In the genomic region with DNA sequence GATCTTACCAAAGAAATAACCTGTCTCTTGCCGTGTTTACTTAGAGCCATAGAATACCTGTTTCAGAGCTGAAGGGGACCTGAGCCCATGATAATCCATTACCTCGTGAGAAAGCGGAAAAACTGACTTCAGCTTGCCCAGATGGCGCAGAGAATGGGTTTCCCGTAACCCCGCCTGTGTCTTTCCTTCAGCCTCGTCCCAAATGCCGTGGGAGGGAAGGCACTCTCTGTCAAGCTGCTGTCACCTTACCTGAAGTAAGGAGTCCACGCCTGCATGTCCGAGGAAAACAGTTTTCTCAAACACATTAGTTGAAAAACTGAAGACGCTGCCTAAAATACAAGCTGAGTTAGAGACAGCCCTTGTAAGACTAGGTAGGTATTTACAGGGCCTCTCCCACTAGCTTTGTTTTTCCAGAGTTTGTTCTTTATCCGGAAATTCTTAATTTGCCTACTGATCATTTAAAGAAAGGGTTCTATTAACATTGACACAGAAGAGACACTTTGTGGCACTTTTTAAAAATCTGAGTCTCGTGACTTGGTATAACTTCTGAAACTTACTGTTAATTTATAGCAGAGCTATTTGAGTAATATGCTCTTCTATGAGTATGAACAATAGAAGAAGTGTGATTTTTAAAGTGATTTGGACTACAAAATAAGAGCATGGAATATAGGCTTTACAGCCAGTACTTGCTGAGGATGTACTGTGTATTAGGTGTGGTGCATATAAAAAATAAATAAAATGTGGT, we compare ENCODE assay signal across 2 cellular contexts.
A peak's percentile ranks its signal among the peaks of the same experiment; 100 is the strongest.
TF ChIP-seq lines count a peak whose summit lies in the region.

No MANE protein-coding gene starts in this region.

TF ChIP-seq in GM23338, 12 proteins besides CTCF, POLR2A, EP300 and RAD21:
- TF ChIP-seq, protein P1, sequence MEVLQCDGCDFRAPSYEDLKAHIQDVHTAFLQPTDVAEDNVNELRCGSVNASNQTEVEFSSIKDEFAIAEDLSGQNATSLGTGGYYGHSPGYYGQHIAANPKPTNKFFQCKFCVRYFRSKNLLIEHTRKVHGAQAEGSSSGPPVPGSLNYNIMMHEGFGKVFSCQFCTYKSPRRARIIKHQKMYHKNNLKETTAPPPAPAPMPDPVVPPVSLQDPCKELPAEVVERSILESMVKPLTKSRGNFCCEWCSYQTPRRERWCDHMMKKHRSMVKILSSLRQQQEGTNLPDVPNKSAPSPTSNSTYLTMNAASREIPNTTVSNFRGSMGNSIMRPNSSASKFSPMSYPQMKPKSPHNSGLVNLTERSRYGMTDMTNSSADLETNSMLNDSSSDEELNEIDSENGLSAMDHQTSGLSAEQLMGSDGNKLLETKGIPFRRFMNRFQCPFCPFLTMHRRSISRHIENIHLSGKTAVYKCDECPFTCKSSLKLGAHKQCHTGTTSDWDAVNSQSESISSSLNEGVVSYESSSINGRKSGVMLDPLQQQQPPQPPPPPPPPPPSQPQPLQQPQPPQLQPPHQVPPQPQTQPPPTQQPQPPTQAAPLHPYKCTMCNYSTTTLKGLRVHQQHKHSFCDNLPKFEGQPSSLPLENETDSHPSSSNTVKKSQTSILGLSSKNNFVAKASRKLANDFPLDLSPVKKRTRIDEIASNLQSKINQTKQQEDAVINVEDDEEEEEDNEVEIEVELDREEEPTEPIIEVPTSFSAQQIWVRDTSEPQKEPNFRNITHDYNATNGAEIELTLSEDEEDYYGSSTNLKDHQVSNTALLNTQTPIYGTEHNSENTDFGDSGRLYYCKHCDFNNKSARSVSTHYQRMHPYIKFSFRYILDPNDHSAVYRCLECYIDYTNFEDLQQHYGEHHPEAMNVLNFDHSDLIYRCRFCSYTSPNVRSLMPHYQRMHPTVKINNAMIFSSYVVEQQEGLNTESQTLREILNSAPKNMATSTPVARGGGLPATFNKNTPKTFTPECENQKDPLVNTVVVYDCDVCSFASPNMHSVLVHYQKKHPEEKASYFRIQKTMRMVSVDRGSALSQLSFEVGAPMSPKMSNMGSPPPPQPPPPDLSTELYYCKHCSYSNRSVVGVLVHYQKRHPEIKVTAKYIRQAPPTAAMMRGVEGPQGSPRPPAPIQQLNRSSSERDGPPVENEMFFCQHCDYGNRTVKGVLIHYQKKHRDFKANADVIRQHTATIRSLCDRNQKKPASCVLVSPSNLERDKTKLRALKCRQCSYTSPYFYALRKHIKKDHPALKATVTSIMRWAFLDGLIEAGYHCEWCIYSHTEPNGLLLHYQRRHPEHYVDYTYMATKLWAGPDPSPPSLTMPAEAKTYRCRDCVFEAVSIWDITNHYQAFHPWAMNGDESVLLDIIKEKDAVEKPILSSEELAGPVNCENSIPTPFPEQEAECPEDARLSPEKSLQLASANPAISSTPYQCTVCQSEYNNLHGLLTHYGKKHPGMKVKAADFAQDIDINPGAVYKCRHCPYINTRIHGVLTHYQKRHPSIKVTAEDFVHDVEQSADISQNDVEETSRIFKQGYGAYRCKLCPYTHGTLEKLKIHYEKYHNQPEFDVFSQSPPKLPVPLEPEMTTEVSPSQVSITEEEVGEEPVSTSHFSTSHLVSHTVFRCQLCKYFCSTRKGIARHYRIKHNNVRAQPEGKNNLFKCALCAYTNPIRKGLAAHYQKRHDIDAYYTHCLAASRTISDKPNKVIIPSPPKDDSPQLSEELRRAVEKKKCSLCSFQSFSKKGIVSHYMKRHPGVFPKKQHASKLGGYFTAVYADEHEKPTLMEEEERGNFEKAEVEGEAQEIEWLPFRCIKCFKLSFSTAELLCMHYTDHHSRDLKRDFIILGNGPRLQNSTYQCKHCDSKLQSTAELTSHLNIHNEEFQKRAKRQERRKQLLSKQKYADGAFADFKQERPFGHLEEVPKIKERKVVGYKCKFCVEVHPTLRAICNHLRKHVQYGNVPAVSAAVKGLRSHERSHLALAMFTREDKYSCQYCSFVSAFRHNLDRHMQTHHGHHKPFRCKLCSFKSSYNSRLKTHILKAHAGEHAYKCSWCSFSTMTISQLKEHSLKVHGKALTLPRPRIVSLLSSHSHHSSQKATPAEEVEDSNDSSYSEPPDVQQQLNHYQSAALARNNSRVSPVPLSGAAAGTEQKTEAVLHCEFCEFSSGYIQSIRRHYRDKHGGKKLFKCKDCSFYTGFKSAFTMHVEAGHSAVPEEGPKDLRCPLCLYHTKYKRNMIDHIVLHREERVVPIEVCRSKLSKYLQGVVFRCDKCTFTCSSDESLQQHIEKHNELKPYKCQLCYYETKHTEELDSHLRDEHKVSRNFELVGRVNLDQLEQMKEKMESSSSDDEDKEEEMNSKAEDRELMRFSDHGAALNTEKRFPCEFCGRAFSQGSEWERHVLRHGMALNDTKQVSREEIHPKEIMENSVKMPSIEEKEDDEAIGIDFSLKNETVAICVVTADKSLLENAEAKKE (CRISPR knock-in tag; IDR thresholded peaks at IDR 0.05) = no peak
- no peak for TF ChIP-seq JUNB (IDR thresholded peaks at IDR 0.05; ENCODE audit: unreplicated experiment)
- TF ChIP-seq, protein P2, sequence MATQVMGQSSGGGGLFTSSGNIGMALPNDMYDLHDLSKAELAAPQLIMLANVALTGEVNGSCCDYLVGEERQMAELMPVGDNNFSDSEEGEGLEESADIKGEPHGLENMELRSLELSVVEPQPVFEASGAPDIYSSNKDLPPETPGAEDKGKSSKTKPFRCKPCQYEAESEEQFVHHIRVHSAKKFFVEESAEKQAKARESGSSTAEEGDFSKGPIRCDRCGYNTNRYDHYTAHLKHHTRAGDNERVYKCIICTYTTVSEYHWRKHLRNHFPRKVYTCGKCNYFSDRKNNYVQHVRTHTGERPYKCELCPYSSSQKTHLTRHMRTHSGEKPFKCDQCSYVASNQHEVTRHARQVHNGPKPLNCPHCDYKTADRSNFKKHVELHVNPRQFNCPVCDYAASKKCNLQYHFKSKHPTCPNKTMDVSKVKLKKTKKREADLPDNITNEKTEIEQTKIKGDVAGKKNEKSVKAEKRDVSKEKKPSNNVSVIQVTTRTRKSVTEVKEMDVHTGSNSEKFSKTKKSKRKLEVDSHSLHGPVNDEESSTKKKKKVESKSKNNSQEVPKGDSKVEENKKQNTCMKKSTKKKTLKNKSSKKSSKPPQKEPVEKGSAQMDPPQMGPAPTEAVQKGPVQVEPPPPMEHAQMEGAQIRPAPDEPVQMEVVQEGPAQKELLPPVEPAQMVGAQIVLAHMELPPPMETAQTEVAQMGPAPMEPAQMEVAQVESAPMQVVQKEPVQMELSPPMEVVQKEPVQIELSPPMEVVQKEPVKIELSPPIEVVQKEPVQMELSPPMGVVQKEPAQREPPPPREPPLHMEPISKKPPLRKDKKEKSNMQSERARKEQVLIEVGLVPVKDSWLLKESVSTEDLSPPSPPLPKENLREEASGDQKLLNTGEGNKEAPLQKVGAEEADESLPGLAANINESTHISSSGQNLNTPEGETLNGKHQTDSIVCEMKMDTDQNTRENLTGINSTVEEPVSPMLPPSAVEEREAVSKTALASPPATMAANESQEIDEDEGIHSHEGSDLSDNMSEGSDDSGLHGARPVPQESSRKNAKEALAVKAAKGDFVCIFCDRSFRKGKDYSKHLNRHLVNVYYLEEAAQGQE (IDR thresholded peaks at IDR 0.05; ENCODE audit: unreplicated experiment) = no peak
- no peak for TF ChIP-seq CREB1 (CRISPR knock-in tag; IDR thresholded peaks at IDR 0.05; ENCODE audit: low read depth)
- no peak for TF ChIP-seq STAT1 (IDR thresholded peaks at IDR 0.05; ENCODE audit: unreplicated experiment)
- TF ChIP-seq EZH2phosphoT487 (IDR thresholded peaks at IDR 0.05; ENCODE audit: unreplicated experiment) = no peak
- no peak for TF ChIP-seq POLR2AphosphoS5 (IDR thresholded peaks at IDR 0.05; ENCODE audit: low read depth)
- no peak for TF ChIP-seq ZNF114 (CRISPR knock-in tag; IDR thresholded peaks at IDR 0.05)
- TF ChIP-seq ZNF331 (CRISPR knock-in tag; IDR thresholded peaks at IDR 0.05; ENCODE audit: low read depth) = no peak
TF ChIP-seq in GM23338: peak in this region for 0.

TF ChIP-seq in GM12878, 131 proteins besides CTCF, POLR2A, EP300 and RAD21:
- peak; percentile 25; the same call in 1 of the 2 replicates for TF ChIP-seq MXI1 (IDR thresholded peaks at IDR 0.05; ENCODE audit: low read depth, low read length)
- peak; percentile 83; the same call in 1 of the 2 replicates for TF ChIP-seq MTA3 (IDR thresholded peaks at IDR 0.05; ENCODE audit: borderline replicate concordance, low read length)
- no peak for TF ChIP-seq CBFB (IDR thresholded peaks at IDR 0.05; ENCODE audit: low read depth)
- TF ChIP-seq PAX8 (IDR thresholded peaks at IDR 0.05) = no peak
- no peak for TF ChIP-seq SPI1 (IDR thresholded peaks at IDR 0.05; ENCODE audit: borderline replicate concordance, insufficient read depth, low read depth, low read length)
- peak in 1 of 2 experiments; percentile 29; a peak in 1 of 4 replicates for TF ChIP-seq IKZF2 (IDR thresholded peaks at IDR 0.05)
- TF ChIP-seq, protein P3, sequence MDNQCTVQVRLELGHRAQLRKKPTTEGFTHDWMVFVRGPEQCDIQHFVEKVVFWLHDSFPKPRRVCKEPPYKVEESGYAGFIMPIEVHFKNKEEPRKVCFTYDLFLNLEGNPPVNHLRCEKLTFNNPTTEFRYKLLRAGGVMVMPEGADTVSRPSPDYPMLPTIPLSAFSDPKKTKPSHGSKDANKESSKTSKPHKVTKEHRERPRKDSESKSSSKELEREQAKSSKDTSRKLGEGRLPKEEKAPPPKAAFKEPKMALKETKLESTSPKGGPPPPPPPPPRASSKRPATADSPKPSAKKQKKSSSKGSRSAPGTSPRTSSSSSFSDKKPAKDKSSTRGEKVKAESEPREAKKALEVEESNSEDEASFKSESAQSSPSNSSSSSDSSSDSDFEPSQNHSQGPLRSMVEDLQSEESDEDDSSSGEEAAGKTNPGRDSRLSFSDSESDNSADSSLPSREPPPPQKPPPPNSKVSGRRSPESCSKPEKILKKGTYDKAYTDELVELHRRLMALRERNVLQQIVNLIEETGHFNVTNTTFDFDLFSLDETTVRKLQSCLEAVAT (IDR thresholded peaks at IDR 0.05) = 0 out of 2 replicates have a peak, but pooled peaks have one; percentile 10
- 0 out of 2 replicates have a peak, but pooled peaks have one; percentile 8 for TF ChIP-seq SMARCA5 (IDR thresholded peaks at IDR 0.05)
- peak; percentile 73 for TF ChIP-seq JUNB (IDR thresholded peaks at IDR 0.05)
- TF ChIP-seq, protein P4, sequence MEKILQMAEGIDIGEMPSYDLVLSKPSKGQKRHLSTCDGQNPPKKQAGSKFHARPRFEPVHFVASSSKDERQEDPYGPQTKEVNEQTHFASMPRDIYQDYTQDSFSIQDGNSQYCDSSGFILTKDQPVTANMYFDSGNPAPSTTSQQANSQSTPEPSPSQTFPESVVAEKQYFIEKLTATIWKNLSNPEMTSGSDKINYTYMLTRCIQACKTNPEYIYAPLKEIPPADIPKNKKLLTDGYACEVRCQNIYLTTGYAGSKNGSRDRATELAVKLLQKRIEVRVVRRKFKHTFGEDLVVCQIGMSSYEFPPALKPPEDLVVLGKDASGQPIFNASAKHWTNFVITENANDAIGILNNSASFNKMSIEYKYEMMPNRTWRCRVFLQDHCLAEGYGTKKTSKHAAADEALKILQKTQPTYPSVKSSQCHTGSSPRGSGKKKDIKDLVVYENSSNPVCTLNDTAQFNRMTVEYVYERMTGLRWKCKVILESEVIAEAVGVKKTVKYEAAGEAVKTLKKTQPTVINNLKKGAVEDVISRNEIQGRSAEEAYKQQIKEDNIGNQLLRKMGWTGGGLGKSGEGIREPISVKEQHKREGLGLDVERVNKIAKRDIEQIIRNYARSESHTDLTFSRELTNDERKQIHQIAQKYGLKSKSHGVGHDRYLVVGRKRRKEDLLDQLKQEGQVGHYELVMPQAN (conservative IDR thresholded peaks at IDR 0.05) = 0 out of 2 replicates have a peak, but pooled peaks have one; percentile 5
- TF ChIP-seq, protein P5, sequence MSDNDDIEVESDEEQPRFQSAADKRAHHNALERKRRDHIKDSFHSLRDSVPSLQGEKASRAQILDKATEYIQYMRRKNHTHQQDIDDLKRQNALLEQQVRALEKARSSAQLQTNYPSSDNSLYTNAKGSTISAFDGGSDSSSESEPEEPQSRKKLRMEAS (IDR thresholded peaks at IDR 0.05; ENCODE audit: low read depth, low read length) = no peak
- TF ChIP-seq STAT1 (conservative IDR thresholded peaks at IDR 0.05) = no peak
- TF ChIP-seq BHLHE40 (IDR thresholded peaks at IDR 0.05; ENCODE audit: borderline replicate concordance in 1 of 2, low read depth in 2 of 2, low read length in 1 of 2) = peak; percentile 84 to 90
- no peak for TF ChIP-seq TCF12 (IDR thresholded peaks at IDR 0.05; ENCODE audit: low read depth, low read length)
- TF ChIP-seq, protein P6, sequence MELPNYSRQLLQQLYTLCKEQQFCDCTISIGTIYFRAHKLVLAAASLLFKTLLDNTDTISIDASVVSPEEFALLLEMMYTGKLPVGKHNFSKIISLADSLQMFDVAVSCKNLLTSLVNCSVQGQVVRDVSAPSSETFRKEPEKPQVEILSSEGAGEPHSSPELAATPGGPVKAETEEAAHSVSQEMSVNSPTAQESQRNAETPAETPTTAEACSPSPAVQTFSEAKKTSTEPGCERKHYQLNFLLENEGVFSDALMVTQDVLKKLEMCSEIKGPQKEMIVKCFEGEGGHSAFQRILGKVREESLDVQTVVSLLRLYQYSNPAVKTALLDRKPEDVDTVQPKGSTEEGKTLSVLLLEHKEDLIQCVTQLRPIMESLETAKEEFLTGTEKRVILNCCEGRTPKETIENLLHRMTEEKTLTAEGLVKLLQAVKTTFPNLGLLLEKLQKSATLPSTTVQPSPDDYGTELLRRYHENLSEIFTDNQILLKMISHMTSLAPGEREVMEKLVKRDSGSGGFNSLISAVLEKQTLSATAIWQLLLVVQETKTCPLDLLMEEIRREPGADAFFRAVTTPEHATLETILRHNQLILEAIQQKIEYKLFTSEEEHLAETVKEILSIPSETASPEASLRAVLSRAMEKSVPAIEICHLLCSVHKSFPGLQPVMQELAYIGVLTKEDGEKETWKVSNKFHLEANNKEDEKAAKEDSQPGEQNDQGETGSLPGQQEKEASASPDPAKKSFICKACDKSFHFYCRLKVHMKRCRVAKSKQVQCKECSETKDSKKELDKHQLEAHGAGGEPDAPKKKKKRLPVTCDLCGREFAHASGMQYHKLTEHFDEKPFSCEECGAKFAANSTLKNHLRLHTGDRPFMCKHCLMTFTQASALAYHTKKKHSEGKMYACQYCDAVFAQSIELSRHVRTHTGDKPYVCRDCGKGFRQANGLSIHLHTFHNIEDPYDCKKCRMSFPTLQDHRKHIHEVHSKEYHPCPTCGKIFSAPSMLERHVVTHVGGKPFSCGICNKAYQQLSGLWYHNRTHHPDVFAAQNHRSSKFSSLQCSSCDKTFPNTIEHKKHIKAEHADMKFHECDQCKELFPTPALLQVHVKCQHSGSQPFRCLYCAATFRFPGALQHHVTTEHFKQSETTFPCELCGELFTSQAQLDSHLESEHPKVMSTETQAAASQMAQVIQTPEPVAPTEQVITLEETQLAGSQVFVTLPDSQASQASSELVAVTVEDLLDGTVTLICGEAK (IDR thresholded peaks at IDR 0.05; ENCODE audit: borderline replicate concordance) = peak; percentile 38; the same call in 1 of the 2 replicates
- no peak for TF ChIP-seq TCF3 (IDR thresholded peaks at IDR 0.05; ENCODE audit: borderline replicate concordance, insufficient read depth, low read depth, low read length)
- TF ChIP-seq ZBED1 (IDR thresholded peaks at IDR 0.05; ENCODE audit: borderline replicate concordance) = 0 out of 2 replicates have a peak, but pooled peaks have one; percentile 20
- no peak for TF ChIP-seq PAX5 (IDR thresholded peaks at IDR 0.05; ENCODE audit: borderline replicate concordance, low read depth, low read length)
